In the genomic region with DNA sequence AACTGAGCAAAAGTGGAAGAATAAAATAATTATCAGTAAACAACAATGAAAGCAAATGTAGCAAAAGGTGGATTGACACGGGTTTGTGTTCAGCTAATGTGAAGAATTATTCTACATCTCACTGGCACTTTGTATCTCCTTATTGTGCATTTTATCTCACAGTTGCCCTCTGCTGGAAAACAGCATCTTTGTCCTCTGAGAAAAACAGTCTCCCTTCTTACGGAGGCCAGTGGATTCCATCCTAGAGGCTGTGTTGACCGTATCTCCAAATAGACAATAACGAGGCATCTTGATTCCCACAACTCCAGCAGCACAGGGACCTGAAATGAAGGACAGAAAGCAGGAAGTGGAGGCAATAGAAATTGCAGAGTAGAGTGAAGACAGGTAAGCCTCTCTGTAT, we compare ENCODE assay signal across 2 cellular contexts.
A peak's percentile ranks its signal among the peaks of the same experiment; 100 is the strongest.
TF ChIP-seq lines count a peak whose summit lies in the region.

No MANE protein-coding gene starts in this region.

TF ChIP-seq in HEK293T, 16 proteins besides CTCF, POLR2A, EP300 and RAD21 (continued from another document):
- TF ChIP-seq L3MBTL2 (conservative IDR thresholded peaks at IDR 0.05) (no peak), LEF1 (IDR thresholded peaks at IDR 0.05; ENCODE audit: borderline replicate concordance) (no peak)
- TF ChIP-seq, protein P1, sequence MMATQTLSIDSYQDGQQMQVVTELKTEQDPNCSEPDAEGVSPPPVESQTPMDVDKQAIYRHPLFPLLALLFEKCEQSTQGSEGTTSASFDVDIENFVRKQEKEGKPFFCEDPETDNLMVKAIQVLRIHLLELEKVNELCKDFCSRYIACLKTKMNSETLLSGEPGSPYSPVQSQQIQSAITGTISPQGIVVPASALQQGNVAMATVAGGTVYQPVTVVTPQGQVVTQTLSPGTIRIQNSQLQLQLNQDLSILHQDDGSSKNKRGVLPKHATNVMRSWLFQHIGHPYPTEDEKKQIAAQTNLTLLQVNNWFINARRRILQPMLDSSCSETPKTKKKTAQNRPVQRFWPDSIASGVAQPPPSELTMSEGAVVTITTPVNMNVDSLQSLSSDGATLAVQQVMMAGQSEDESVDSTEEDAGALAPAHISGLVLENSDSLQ (IDR thresholded peaks at IDR 0.05) = no peak

TF ChIP-seq in HepG2, 621 proteins besides CTCF, POLR2A, EP300 and RAD21 (continued from another document):
- peak; percentile 14; the same call in 1 of the 2 replicates for TF ChIP-seq STAG1 (CRISPR knock-in tag; IDR thresholded peaks at IDR 0.05)
- TF ChIP-seq ERF (CRISPR knock-in tag; IDR thresholded peaks at IDR 0.05) = no peak
- no peak for TF ChIP-seq FOXK2 (IDR thresholded peaks at IDR 0.05)
- TF ChIP-seq ZNF367 (CRISPR knock-in tag; IDR thresholded peaks at IDR 0.05; ENCODE audit: borderline replicate concordance) = no peak
- peak; percentile 15; the same call in 1 of the 2 replicates for TF ChIP-seq SMC3 (IDR thresholded peaks at IDR 0.05; ENCODE audit: low read length)
- TF ChIP-seq TEAD2 (CRISPR knock-in tag; IDR thresholded peaks at IDR 0.05) = no peak
- TF ChIP-seq ZNF264 (CRISPR knock-in tag; IDR thresholded peaks at IDR 0.05) = no peak
- TF ChIP-seq, protein P2, sequence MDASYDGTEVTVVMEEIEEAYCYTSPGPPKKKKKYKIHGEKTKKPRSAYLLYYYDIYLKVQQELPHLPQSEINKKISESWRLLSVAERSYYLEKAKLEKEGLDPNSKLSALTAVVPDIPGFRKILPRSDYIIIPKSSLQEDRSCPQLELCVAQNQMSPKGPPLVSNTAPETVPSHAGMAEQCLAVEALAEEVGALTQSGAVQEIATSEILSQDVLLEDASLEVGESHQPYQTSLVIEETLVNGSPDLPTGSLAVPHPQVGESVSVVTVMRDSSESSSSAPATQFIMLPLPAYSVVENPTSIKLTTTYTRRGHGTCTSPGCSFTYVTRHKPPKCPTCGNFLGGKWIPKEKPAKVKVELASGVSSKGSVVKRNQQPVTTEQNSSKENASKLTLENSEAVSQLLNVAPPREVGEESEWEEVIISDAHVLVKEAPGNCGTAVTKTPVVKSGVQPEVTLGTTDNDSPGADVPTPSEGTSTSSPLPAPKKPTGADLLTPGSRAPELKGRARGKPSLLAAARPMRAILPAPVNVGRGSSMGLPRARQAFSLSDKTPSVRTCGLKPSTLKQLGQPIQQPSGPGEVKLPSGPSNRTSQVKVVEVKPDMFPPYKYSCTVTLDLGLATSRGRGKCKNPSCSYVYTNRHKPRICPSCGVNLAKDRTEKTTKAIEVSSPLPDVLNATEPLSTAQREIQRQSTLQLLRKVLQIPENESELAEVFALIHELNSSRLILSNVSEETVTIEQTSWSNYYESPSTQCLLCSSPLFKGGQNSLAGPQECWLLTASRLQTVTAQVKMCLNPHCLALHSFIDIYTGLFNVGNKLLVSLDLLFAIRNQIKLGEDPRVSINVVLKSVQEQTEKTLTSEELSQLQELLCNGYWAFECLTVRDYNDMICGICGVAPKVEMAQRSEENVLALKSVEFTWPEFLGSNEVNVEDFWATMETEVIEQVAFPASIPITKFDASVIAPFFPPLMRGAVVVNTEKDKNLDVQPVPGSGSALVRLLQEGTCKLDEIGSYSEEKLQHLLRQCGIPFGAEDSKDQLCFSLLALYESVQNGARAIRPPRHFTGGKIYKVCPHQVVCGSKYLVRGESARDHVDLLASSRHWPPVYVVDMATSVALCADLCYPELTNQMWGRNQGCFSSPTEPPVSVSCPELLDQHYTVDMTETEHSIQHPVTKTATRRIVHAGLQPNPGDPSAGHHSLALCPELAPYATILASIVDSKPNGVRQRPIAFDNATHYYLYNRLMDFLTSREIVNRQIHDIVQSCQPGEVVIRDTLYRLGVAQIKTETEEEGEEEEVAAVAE (CRISPR knock-in tag; IDR thresholded peaks at IDR 0.05; ENCODE audit: borderline replicate concordance) = no peak
- TF ChIP-seq, protein P3, sequence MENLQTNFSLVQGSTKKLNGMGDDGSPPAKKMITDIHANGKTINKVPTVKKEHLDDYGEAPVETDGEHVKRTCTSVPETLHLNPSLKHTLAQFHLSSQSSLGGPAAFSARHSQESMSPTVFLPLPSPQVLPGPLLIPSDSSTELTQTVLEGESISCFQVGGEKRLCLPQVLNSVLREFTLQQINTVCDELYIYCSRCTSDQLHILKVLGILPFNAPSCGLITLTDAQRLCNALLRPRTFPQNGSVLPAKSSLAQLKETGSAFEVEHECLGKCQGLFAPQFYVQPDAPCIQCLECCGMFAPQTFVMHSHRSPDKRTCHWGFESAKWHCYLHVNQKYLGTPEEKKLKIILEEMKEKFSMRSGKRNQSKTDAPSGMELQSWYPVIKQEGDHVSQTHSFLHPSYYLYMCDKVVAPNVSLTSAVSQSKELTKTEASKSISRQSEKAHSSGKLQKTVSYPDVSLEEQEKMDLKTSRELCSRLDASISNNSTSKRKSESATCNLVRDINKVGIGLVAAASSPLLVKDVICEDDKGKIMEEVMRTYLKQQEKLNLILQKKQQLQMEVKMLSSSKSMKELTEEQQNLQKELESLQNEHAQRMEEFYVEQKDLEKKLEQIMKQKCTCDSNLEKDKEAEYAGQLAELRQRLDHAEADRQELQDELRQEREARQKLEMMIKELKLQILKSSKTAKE (CRISPR knock-in tag; IDR thresholded peaks at IDR 0.05; ENCODE audit: borderline replicate concordance) = no peak
- no peak for TF ChIP-seq ZBTB21 (CRISPR knock-in tag; IDR thresholded peaks at IDR 0.05)
TF ChIP-seq in HepG2: peak in this region for 2.
